29 cellular contexts compared by ENCODE assay signal in the genomic region with DNA sequence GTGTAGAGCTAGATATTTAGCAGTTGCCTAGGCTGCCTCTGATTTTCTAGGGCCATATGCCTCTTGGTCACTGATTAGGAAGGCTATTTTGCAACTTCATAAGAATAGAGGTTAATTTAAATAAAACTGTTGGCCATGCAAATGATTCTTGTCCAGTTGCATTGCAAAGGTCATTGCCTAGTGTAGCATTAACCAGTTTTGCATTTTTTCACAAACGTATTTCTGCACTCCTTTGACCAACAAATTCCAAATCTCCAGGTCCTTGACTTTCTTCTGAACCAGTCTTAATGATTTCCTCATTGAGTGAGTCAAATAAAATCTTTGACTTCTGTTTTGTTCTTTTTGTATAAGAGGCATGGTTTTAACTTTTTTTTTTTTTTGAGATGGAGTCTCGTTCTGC.
"Had no signal": no experiment of that assay in that cellular context is flagged by ENCODE, and none has a peak within 500 bp of the region (broad histone marks: within the 10 kb centered on the region; RNA-seq: fewer than 3 reads in every experiment).

No MANE protein-coding gene starts in this region.

- DNase-seq: heart right ventricle; hippocampal formation; kidney glomerular epithelial cell; left ventricle myocardium inferior; mesendoderm; mucosa of descending colon; naive thymus-derived CD4-positive, alpha-beta T cell; nucleus accumbens; pancreas; posterior cingulate gyrus; right lobe of liver; stimulated activated CD4-positive, alpha-beta T cell treated with anti-CD3 and anti-CD28 coated beads, Interleukin-12 subunit alpha, Interleukin-12 subunit beta, amount 100 ng/mL, for 4 hours; stimulated activated CD4-positive, alpha-beta T cell treated with anti-CD3 and anti-CD28 coated beads, Interleukin-15, amount 100 ng/mL, for 24 hours; stimulated activated CD4-positive, alpha-beta T cell treated with anti-CD3 and anti-CD28 coated beads, Interleukin-2, amount 100 ng/mL, for 24 hours; stimulated activated CD4-positive, alpha-beta T cell treated with anti-CD3 and anti-CD28 coated beads, Interleukin-4, amount 100 ng/mL, for 24 hours; stimulated activated CD8-positive, alpha-beta memory T cell treated with anti-CD3 and anti-CD28 coated beads, Interleukin-4, amount 100 ng/mL, for 48 hours; stimulated activated naive CD4-positive, alpha-beta T cell treated with Interleukin-2 at 50 U/mL for 16 hours; stimulated activated naive CD8-positive, alpha-beta T cell treated with anti-CD3 and anti-CD28 coated beads, Interleukin-15, amount 100 ng/mL, for 72 hours; substantia nigra; uterus had no signal

- H3K27ac ChIP-seq: heart right ventricle, left ventricle myocardium inferior, pancreas, prostate gland, right lobe of liver, tibial nerve, uterus had no signal

- H3K27me3 Mint-ChIP-seq: stimulated activated memory B cell treated with anti-CD40 and anti-IgM and Interleukin-4, amounts not matched to agents 10 μg/mL and 1 μg/mL and 100 μg/mL, for 72 hours; type B pancreatic cell had no signal

- H3K4me1 ChIP-seq: prostate gland had no signal

- H3K4me3 ChIP-seq: heart right ventricle, left ventricle myocardium inferior, lung, mucosa of descending colon, pancreas, prostate gland, right lobe of liver, tibial nerve, uterus had no signal

- H3K27ac Mint-ChIP-seq: mesothelial cell of epicardium; natural killer cell treated with Interleukin-12 subunit alpha and Interleukin-12 subunit beta and Interleukin-15 and Interleukin-18, amount 100 ng/mL, for 72 hours; stimulated activated memory B cell treated with anti-CD40 and anti-IgM and Interleukin-4, amounts not matched to agents 10 μg/mL and 1 μg/mL and 100 μg/mL, for 72 hours; stimulated activated naive CD8-positive, alpha-beta T cell treated with anti-CD3 and anti-CD28 coated beads, Interleukin-15, amount 100 ng/mL, for 72 hours; type B pancreatic cell had no signal

- H3K36me3 ChIP-seq: pancreas, prostate gland, uterus had no signal

- H3K9me3 ChIP-seq: heart right ventricle, left ventricle myocardium inferior, mucosa of descending colon, pancreas, prostate gland, right lobe of liver, tibial nerve, uterus had no signal

- ATAC-seq: heart right ventricle; mucosa of descending colon; naive thymus-derived CD4-positive, alpha-beta T cell; natural killer cell treated with Interleukin-12 subunit alpha and Interleukin-12 subunit beta and Interleukin-15 and Interleukin-18, amount 100 ng/mL, for 72 hours; pancreas; right lobe of liver; stimulated activated memory B cell treated with anti-CD40 and anti-IgM and Interleukin-4, amounts not matched to agents 10 μg/mL and 1 μg/mL and 100 μg/mL, for 72 hours; stimulated activated naive CD8-positive, alpha-beta T cell treated with anti-CD3 and anti-CD28 coated beads, Interleukin-15, amount 100 ng/mL, for 72 hours had no signal

- H3K4me3 Mint-ChIP-seq: mesothelial cell of epicardium; naive thymus-derived CD4-positive, alpha-beta T cell; natural killer cell treated with Interleukin-12 subunit alpha and Interleukin-12 subunit beta and Interleukin-15 and Interleukin-18, amount 100 ng/mL, for 72 hours; neural crest cell; stimulated activated memory B cell treated with anti-CD40 and anti-IgM and Interleukin-4, amounts not matched to agents 10 μg/mL and 1 μg/mL and 100 μg/mL, for 72 hours; stimulated activated naive CD8-positive, alpha-beta T cell treated with anti-CD3 and anti-CD28 coated beads, Interleukin-15, amount 100 ng/mL, for 72 hours; type B pancreatic cell had no signal

- H3K27me3 ChIP-seq: heart right ventricle, pancreas, right lobe of liver, tibial nerve, uterus had no signal

- FAIRE-seq: keratinocyte, pancreas had no signal

- H3K9me3 Mint-ChIP-seq: mesothelial cell of epicardium; natural killer cell treated with Interleukin-12 subunit alpha and Interleukin-12 subunit beta and Interleukin-15 and Interleukin-18, amount 100 ng/mL, for 72 hours; neural crest cell; stimulated activated memory B cell treated with anti-CD40 and anti-IgM and Interleukin-4, amounts not matched to agents 10 μg/mL and 1 μg/mL and 100 μg/mL, for 72 hours; stimulated activated naive CD8-positive, alpha-beta T cell treated with anti-CD3 and anti-CD28 coated beads, Interleukin-15, amount 100 ng/mL, for 72 hours; type B pancreatic cell had no signal
